12 cellular contexts compared by ENCODE assay signal in genomic region chr3:134253475-134254231, GRCh38. TPM values are rescaled to one million over a fixed set of nuclear protein-coding genes. Genes with fewer than 3 reads are reported as not detected.
DNase-seq lines count a peak whose midpoint lies in the region; ATAC-seq, FAIRE-seq and TF ChIP-seq lines count a peak whose summit lies in the region.
"Had no signal": no experiment of that assay in that cellular context is flagged by ENCODE, and none has a peak within 500 bp of the region (broad histone marks: within the 10 kb centered on the region; RNA-seq: fewer than 3 reads in every experiment).

No MANE protein-coding gene starts in this region.

- H3K9me3 ChIP-seq in GM12878 (replicated peaks; ENCODE audit: control insufficient read depth, insufficient read depth, low read length): no peaks in the 10 kb centered on the region

- CTCF ChIA-PET in activated CD4-positive, alpha-beta memory T cell treated with anti-CD3 and anti-CD28 coated beads for 36 hours (lab: Charles Lee): interaction anchor here (1.2 kb wide), 1 partner anchor 54 kb away, joined by 3 read pairs; no protein-coding TSS in a partner anchor
- CTCF ChIA-PET in activated CD4-positive, alpha-beta memory T cell treated with anti-CD3 and anti-CD28 coated beads, Interleukin-2, amount 10 ng/mL, durations not matched to agents 7 days and 5 days (lab: Charles Lee): interaction anchor here (0.6 kb wide), 1 partner anchor 189 kb away, joined by 4 read pairs; no protein-coding TSS in a partner anchor
- CTCF ChIA-PET in GM12878 (lab: Yijun Ruan, JAX): no interaction called here

- no peak overlapping the region for H3K4me2 ChIP-seq in GM12878 (ENCODE audit: control insufficient read depth, insufficient read depth)

- H3K27ac Mint-ChIP-seq in activated CD4-positive, alpha-beta memory T cell treated with anti-CD3 and anti-CD28 coated beads for 36 hours: peak overlapping the region; percentile 5
- H3K27ac Mint-ChIP-seq in activated CD4-positive, alpha-beta memory T cell treated with anti-CD3 and anti-CD28 coated beads, Interleukin-2, amount 10 ng/mL, durations not matched to agents 7 days and 5 days: no peak overlapping the region
- H3K27ac Mint-ChIP-seq in stimulated activated memory B cell treated with anti-CD40 and anti-IgM and Interleukin-4, amounts not matched to agents 10 μg/mL and 1 μg/mL and 100 μg/mL, for 72 hours: peak overlapping the region; percentile 3

- no TSS peak for BruUV-seq in GM12878 (replicated peaks; lab: Mats Ljungman, UMichigan)

- in situ Hi-C loops in GM12878 (cut with MboI): no loop called here

- intact Hi-C loops in activated CD4-positive, alpha-beta memory T cell treated with anti-CD3 and anti-CD28 coated beads for 36 hours (cut with micrococcal nuclease): loop anchor here (1.0 to 5.0 kb wide), 2 partner anchors 41 kb away; no protein-coding TSS in a partner anchor
- intact Hi-C loops in GM12878 (cut with micrococcal nuclease; ENCODE audit: unreplicated experiment): loop anchor here (5.0 kb wide), 1 partner anchor 39 kb away; no protein-coding TSS in a partner anchor

- ATAC-seq in GM12878: no peak
- no peak for ATAC-seq in stimulated activated memory B cell treated with anti-CD40 and anti-IgM and Interleukin-4, amounts not matched to agents 10 μg/mL and 1 μg/mL and 100 μg/mL, for 72 hours
- no peak for ATAC-seq in GM21390 (IDR thresholded peaks at IDR 0.05; ENCODE audit: unreplicated experiment)
- ATAC-seq: left ventricle myocardium superior had no signal

- peak; percentile 39 for DNase-seq in activated CD4-positive, alpha-beta memory T cell treated with anti-CD3 and anti-CD28 coated beads for 36 hours
- DNase-seq in activated CD4-positive, alpha-beta memory T cell treated with anti-CD3 and anti-CD28 coated beads, Interleukin-2, amount 10 ng/mL, durations not matched to agents 7 days and 5 days: no peak
- DNase-seq in NB4 (ENCODE audit: low read depth) (peak; percentile 83), GM12878 (ENCODE audit: low read depth, low spot score) (no peak), inferior parietal cortex (ENCODE audit: extremely low spot score) (no peak), NCI-H69 (lab: John Stamatoyannopoulos, UW) (no peak)
- DNase-seq: ACHN; EL; left ventricle myocardium superior; stimulated activated CD4-positive, alpha-beta T cell treated with anti-CD3 and anti-CD28 coated beads, Interleukin-2, amount 100 ng/mL, for 48 hours had no signal

- H3K36me3 Mint-ChIP-seq in activated CD4-positive, alpha-beta memory T cell treated with anti-CD3 and anti-CD28 coated beads for 36 hours: peaks cover 2% of the 10 kb centered on the region
- peaks cover 3% of the 10 kb centered on the region for H3K36me3 Mint-ChIP-seq in activated CD4-positive, alpha-beta memory T cell treated with anti-CD3 and anti-CD28 coated beads, Interleukin-2, amount 10 ng/mL, durations not matched to agents 7 days and 5 days (ENCODE audit: low read depth)
- no peaks in the 10 kb centered on the region for H3K36me3 Mint-ChIP-seq in stimulated activated memory B cell treated with anti-CD40 and anti-IgM and Interleukin-4, amounts not matched to agents 10 μg/mL and 1 μg/mL and 100 μg/mL, for 72 hours

- no peak overlapping the region for H3K4me3 Mint-ChIP-seq in activated CD4-positive, alpha-beta memory T cell treated with anti-CD3 and anti-CD28 coated beads for 36 hours
- no peak overlapping the region for H3K4me3 Mint-ChIP-seq in activated CD4-positive, alpha-beta memory T cell treated with anti-CD3 and anti-CD28 coated beads, Interleukin-2, amount 10 ng/mL, durations not matched to agents 7 days and 5 days
- no peak overlapping the region for H3K4me3 Mint-ChIP-seq in stimulated activated memory B cell treated with anti-CD40 and anti-IgM and Interleukin-4, amounts not matched to agents 10 μg/mL and 1 μg/mL and 100 μg/mL, for 72 hours

- no peak for TF ChIP-seq CTCF in NB4 (IDR thresholded peaks at IDR 0.05; ENCODE audit: low read depth, low read length)
- TF ChIP-seq CTCF in GM12878 (IDR thresholded peaks at IDR 0.05 in 2 of 3, conservative IDR thresholded peaks at IDR 0.05 in 1 of 3; ENCODE audit: control insufficient read depth in 2 of 3, extremely low read depth in 1 of 3, insufficient read depth in 1 of 3, low read depth in 3 of 3, low read length in 3 of 3): no peak

- H3K9me3 Mint-ChIP-seq in activated CD4-positive, alpha-beta memory T cell treated with anti-CD3 and anti-CD28 coated beads for 36 hours: no peaks in the 10 kb centered on the region
- no peaks in the 10 kb centered on the region for H3K9me3 Mint-ChIP-seq in activated CD4-positive, alpha-beta memory T cell treated with anti-CD3 and anti-CD28 coated beads, Interleukin-2, amount 10 ng/mL, durations not matched to agents 7 days and 5 days
- no peaks in the 10 kb centered on the region for H3K9me3 Mint-ChIP-seq in stimulated activated memory B cell treated with anti-CD40 and anti-IgM and Interleukin-4, amounts not matched to agents 10 μg/mL and 1 μg/mL and 100 μg/mL, for 72 hours

- H3K27me3 ChIP-seq in GM12878 (replicated peaks in 1 of 2; ENCODE audit: control insufficient read depth in 2 of 2, insufficient read depth in 2 of 2, low read length in 1 of 2): no peaks in the 10 kb centered on the region

- no peak for FAIRE-seq in GM12878 (lab: Jason Lieb, UNC)

- no peaks in the 10 kb centered on the region for H4K20me1 ChIP-seq in GM12878 (ENCODE audit: control insufficient read depth, insufficient read depth)

- H3K4me3 ChIP-seq in NB4 (ENCODE audit: low read depth, low read length): no peak overlapping the region
- no peak overlapping the region for H3K4me3 ChIP-seq in GM12878

- H3K9ac ChIP-seq in GM12878 (ENCODE audit: control insufficient read depth, insufficient read depth, low read length): no peak overlapping the region

- H3K36me3 ChIP-seq in GM12878 (ENCODE audit: control insufficient read depth in 2 of 2, insufficient read depth in 2 of 2, low read length in 1 of 2): no peaks in the 10 kb centered on the region

- H2AFZ ChIP-seq in GM12878 (ENCODE audit: control insufficient read depth, low read depth, low read length): no peak overlapping the region

- no peak for TF ChIP-seq EP300 in GM12878 (IDR thresholded peaks at IDR 0.05; ENCODE audit: borderline replicate concordance in 1 of 2, control insufficient read depth in 1 of 2, low read depth in 2 of 2, low read length in 2 of 2)

- POLR2A ChIA-PET in activated CD4-positive, alpha-beta memory T cell treated with anti-CD3 and anti-CD28 coated beads for 36 hours (lab: Charles Lee): no interaction called here
- POLR2A ChIA-PET in activated CD4-positive, alpha-beta memory T cell treated with anti-CD3 and anti-CD28 coated beads, Interleukin-2, amount 10 ng/mL, durations not matched to agents 7 days and 5 days (lab: Charles Lee): no interaction called here
- POLR2A ChIA-PET in GM12878 (lab: Charles Lee): no interaction called here

- peaks cover 9% of the 10 kb centered on the region for H3K4me1 ChIP-seq in GM12878 (ENCODE audit: control insufficient read depth, insufficient read depth, low read length)

- SMC1A ChIA-PET in GM12878 (lab: Charles Lee; ENCODE audit: uncharacterized antibody, unreplicated experiment): no interaction called here

- RAD21 ChIA-PET in GM12878 (lab: Charles Lee; ENCODE audit: unreplicated experiment): no interaction called here

- H3K27me3 Mint-ChIP-seq in activated CD4-positive, alpha-beta memory T cell treated with anti-CD3 and anti-CD28 coated beads for 36 hours: peaks cover 10% of the 10 kb centered on the region
- H3K27me3 Mint-ChIP-seq in activated CD4-positive, alpha-beta memory T cell treated with anti-CD3 and anti-CD28 coated beads, Interleukin-2, amount 10 ng/mL, durations not matched to agents 7 days and 5 days: peaks cover 51% of the 10 kb centered on the region
- H3K27me3 Mint-ChIP-seq in stimulated activated memory B cell treated with anti-CD40 and anti-IgM and Interleukin-4, amounts not matched to agents 10 μg/mL and 1 μg/mL and 100 μg/mL, for 72 hours: peaks cover 4% of the 10 kb centered on the region

- peaks cover 38% of the 10 kb centered on the region for H3K4me1 Mint-ChIP-seq in activated CD4-positive, alpha-beta memory T cell treated with anti-CD3 and anti-CD28 coated beads for 36 hours (ENCODE audit: low read depth)
- peaks cover 30% of the 10 kb centered on the region for H3K4me1 Mint-ChIP-seq in activated CD4-positive, alpha-beta memory T cell treated with anti-CD3 and anti-CD28 coated beads, Interleukin-2, amount 10 ng/mL, durations not matched to agents 7 days and 5 days
- H3K4me1 Mint-ChIP-seq in stimulated activated memory B cell treated with anti-CD40 and anti-IgM and Interleukin-4, amounts not matched to agents 10 μg/mL and 1 μg/mL and 100 μg/mL, for 72 hours: peaks cover 55% of the 10 kb centered on the region

- no peak for TF ChIP-seq RAD21 in GM12878 (IDR thresholded peaks at IDR 0.05; ENCODE audit: insufficient read depth, low read depth, low read length)

- TF ChIP-seq POLR2A in NB4 (IDR thresholded peaks at IDR 0.05; ENCODE audit: extremely low read depth, insufficient read length): no peak
- no peak for TF ChIP-seq POLR2A in GM12878 (IDR thresholded peaks at IDR 0.05; ENCODE audit: low read depth, low read length)

- no peak overlapping the region for H3K27ac ChIP-seq in GM12878 (ENCODE audit: control insufficient read depth, insufficient read depth)

- H3K79me2 ChIP-seq in GM12878 (ENCODE audit: control insufficient read depth, insufficient read depth, low read length): peaks cover 3% of the 10 kb centered on the region

- 36% methylated on average over 2 of the region's 2 CpGs for WGBS in GM12878 (ENCODE audit: insufficient coverage, insufficient replicate concordance, low lambda C conversion rate, missing lambda C conversion rate)

RNA-seq across cellular contexts. Expression of gene RYK, which starts 3.0 kb away (rescaled TPM):
- total RNA-seq in activated CD4-positive, alpha-beta memory T cell treated with anti-CD3 and anti-CD28 coated beads for 36 hours: 10 to 100 TPM; 16.7 to 17.6 TPM
- total RNA-seq in activated CD4-positive, alpha-beta memory T cell treated with anti-CD3 and anti-CD28 coated beads, Interleukin-2, amount 10 ng/mL, durations not matched to agents 7 days and 5 days: 1 to 10 TPM; 6.0 to 6.1 TPM
- total RNA-seq in GM12878 (2013; cell fraction: nucleolus; rRNA removed): 96.7 and 112 TPM in 2 replicates
- total RNA-seq in GM12878 (2014; rRNA removed) (15.2 and 17.5 TPM in 2 replicates), GM12878 (2014; rRNA removed; fragmentation: Illumina TruSeq; extraction: Trizol) (16.3 and 17.5 TPM in 2 replicates), GM12878 (2021) (9.0 and 10.5 TPM in 2 replicates)
- polyA plus RNA-seq in GM12878 (2011; ENCODE audit: low read depth): 5.4 TPM
- polyA plus RNA-seq in GM12878 (2011; rRNA removed) (25.1 and 31.5 TPM in 2 replicates), GM12878 (2014; fragmentation: Illumina TruSeq; extraction: Trizol) (14.7 and 20.3 TPM in 2 replicates), GM12878 (2014; fragmentation: Nextera tagmentation; extraction: Ambion mirVana) (1 to 10 TPM; 3.4 to 4.3 TPM), GM12878 (2014; rRNA removed) (11.6 and 11.7 TPM in 2 replicates), GM12878 (2016; fragmentation: Nextera tagmentation; extraction: Ambion mirVana) (1 to 10 TPM; 2.0 to 4.7 TPM)
- 10.7 and 13.2 TPM in 2 replicates for polyA plus RNA-seq in GM12878 (2011; cell fraction: cytosol; rRNA removed)
- 34.4 and 37.8 TPM in 2 replicates for polyA plus RNA-seq in GM12878 (2011; cell fraction: nucleus; rRNA removed)
- 6.8 and 10.5 TPM in 2 replicates for polyA plus RNA-seq in GM12878 (2012)
- polyA minus RNA-seq in GM12878 (2011; rRNA and poly(A)+ RNA removed): 31.7 and 33.4 TPM in 2 replicates
- 4.8 and 6.2 TPM in 2 replicates for polyA minus RNA-seq in GM12878 (2011; cell fraction: cytosol; rRNA and poly(A)+ RNA removed)
- polyA minus RNA-seq in GM12878 (2011; cell fraction: nucleus; rRNA and poly(A)+ RNA removed): 19.5 and 38.2 TPM in 2 replicates

Comparison
In these comparisons a context has a peak if more than half of its experiments do, and no peak if none do; other contexts are left out.
1. DNase-seq: peak in activated CD4-positive, alpha-beta memory T cell treated with anti-CD3 and anti-CD28 coated beads for 36 hours (single experiment) and NB4 (single experiment); none in activated CD4-positive, alpha-beta memory T cell treated with anti-CD3 and anti-CD28 coated beads, Interleukin-2, amount 10 ng/mL, durations not matched to agents 7 days and 5 days (single experiment), GM12878 (single experiment), inferior parietal cortex (single experiment) and NCI-H69 (single experiment).